14 cellular contexts compared by ENCODE assay signal in the genomic region with DNA sequence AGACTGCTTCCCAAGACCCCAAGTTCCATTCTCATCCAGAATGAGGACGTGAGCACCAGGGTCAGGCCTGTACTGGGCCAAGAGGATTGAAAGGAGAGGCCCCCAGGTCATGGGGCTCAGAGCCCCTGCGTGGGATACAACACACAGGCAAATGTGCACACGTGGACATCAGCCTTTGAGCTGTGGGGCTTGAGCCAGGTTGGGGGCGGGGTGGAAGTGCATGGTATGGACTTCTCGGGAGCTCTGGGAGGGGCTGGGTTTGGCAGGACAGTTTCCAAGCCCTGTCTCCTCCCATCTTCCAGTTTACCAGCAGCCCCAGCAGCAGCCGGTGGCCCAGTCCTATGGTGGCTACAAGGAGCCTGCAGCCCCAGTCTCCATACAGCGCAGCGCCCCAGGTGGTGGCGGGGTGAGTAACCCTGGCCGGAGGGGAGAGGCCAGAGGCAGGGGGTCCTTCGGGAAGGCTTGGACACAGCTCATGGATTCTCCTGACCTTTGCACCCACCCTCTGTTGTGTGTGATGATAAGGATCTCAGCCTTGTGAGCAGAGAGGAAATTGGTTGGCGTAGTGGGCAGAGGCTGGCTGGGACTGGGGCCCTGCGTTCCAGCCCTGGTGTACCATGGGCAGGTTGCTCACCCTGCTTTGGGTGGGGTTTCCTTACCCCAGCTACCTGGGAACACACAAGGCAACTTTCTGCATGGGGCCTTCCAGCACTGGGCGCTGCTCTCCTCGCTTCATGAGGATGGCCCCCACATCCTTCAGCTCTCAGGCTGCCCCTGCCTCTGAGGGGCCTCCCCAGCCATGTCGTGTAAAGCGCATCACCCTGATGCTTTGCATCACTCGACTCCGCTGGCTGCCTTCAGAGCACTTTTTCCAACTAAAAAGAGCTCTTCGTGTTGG. TPM values are rescaled to one million over a fixed set of nuclear protein-coding genes. Genes with fewer than 3 reads are reported as not detected.
A peak's percentile ranks its signal among the peaks of the same experiment; 100 is the strongest.
DNase-seq lines count a peak whose midpoint lies in the region; ATAC-seq, FAIRE-seq and TF ChIP-seq lines count a peak whose summit lies in the region.
"Had no signal": no experiment of that assay in that cellular context is flagged by ENCODE, and none has a peak within 500 bp of the region (broad histone marks: within the 10 kb centered on the region; RNA-seq: fewer than 3 reads in every experiment).

No MANE protein-coding gene starts in this region.

- H3K36me3 ChIP-seq in HepG2 (replicated peaks in 1 of 2; ENCODE audit: control insufficient read depth in 1 of 2, insufficient read depth in 2 of 2, low read length in 2 of 2) = peaks cover 42 to 76% of the 10 kb centered on the region in 2 experiments
- H3K36me3 ChIP-seq in stomach smooth muscle (ENCODE audit: control insufficient read depth in 2 of 2, insufficient read depth in 2 of 2, low read length in 2 of 2) = peaks cover 27 to 46% of the 10 kb centered on the region in 2 donors
- H3K36me3 ChIP-seq in CD4-positive, alpha-beta memory T cell (ENCODE audit: insufficient read depth, low read length) = peaks cover 70% of the 10 kb centered on the region

- ATAC-seq in activated CD8-positive, alpha-beta memory T cell treated with anti-CD3 and anti-CD28 coated beads, Interleukin-2, amount 10 ng/mL, durations not matched to agents 7 days and 5 days = no peak
- peak; percentile 90 for ATAC-seq in HepG2

- peak in 1 of 2 experiments; percentile 55; a peak in 1 of 4 replicates for TF ChIP-seq EP300 in HepG2 (IDR thresholded peaks at IDR 0.05; ENCODE audit: low read depth in 2 of 2, low read length in 2 of 2)
- no peak; the same call in 1 of the 2 replicates for TF ChIP-seq EP300 in HepG2 (CRISPR knock-in tag; IDR thresholded peaks at IDR 0.05; ENCODE audit: borderline replicate concordance)

- WGBS in HepG2 (ENCODE audit: low lambda C conversion rate) = 54% methylated on average over 17 of the region's 20 CpGs

- CTCF ChIA-PET in activated CD8-positive, alpha-beta memory T cell treated with anti-CD3 and anti-CD28 coated beads, Interleukin-2, amount 10 ng/mL, durations not matched to agents 7 days and 5 days (lab: Charles Lee) = no interaction called here
- CTCF ChIA-PET in HepG2 (lab: Yijun Ruan, JAX; ENCODE audit: low intra/inter-chr PET ratio, low total read pairs) = interaction anchor here (1.3 kb wide), 1 partner anchor 43 kb away, joined by 3 read pairs; no protein-coding TSS in a partner anchor
- CTCF ChIA-PET in CD4-positive, alpha-beta memory T cell (lab: Charles Lee; ENCODE audit: partially characterized antibody) = interaction anchor here (0.6 to 3.6 kb wide), 4 partner anchors 8 to 260 kb away, joined by 3 to 12 read pairs (median 4); partner anchors contain the start of gene LASP1NB

- intact Hi-C loops in HepG2 (cut with micrococcal nuclease; ENCODE audit: unreplicated experiment) = loop anchor here (1.0 to 10.0 kb wide), 3 partner anchors 30 to 240 kb away; partner anchors contain the start of genes LASP1 and PLXDC1
- intact Hi-C loops in activated T-helper 2 cell treated with anti-CD3 and anti-CD28 coated beads, Interferon-gamma antibody, Interleukin-2, Interleukin-4, amounts not matched to agents 10 μg/mL and 5 μg/mL and 100 μg/mL, durations not matched to agents 14 hours and 24 hours and 36 hours (cut with micrococcal nuclease) = no loop called here
- intact Hi-C loops in CD4-positive, alpha-beta memory T cell (cut with micrococcal nuclease) = no loop called here

- peak; percentile 93 for TF ChIP-seq CTCF in HepG2 (CRISPR knock-in tag; IDR thresholded peaks at IDR 0.05)

- H3K4me3 ChIP-seq in HepG2 (replicated peaks in 1 of 3; ENCODE audit: insufficient read depth in 1 of 3, low read depth in 2 of 3, low read length in 3 of 3) (peak overlapping the region in 1 of 3 experiments; percentile 13; a peak in 1 of 6 replicates), stomach smooth muscle (ENCODE audit: low read length in 2 of 2) (no peak overlapping the region)
- H3K4me3 ChIP-seq in CD4-positive, alpha-beta memory T cell (ENCODE audit: low read length in 2 of 2) = no peak overlapping the region

- H3K79me2 ChIP-seq in HepG2 (ENCODE audit: insufficient read depth, low read length) = no peaks in the 10 kb centered on the region

- in situ Hi-C loops in HepG2 (cut with HindIII; ENCODE audit: extremely low pct_ligation_motif_present, low pct_unique_long_range_greater_than_20kb) = no loop called here

- H3K9me3 ChIP-seq in HepG2 (ENCODE audit: low read length) = no peaks in the 10 kb centered on the region
- no peaks in the 10 kb centered on the region for H3K9me3 ChIP-seq in stomach smooth muscle (ENCODE audit: control insufficient read depth in 2 of 2, low read length in 2 of 2)
- H3K9me3 ChIP-seq in CD4-positive, alpha-beta memory T cell (ENCODE audit: control insufficient read depth in 1 of 2, low read length in 2 of 2) = no peaks in the 10 kb centered on the region

- peak; percentile 58 for DNase-seq in activated effector memory CD4-positive, alpha-beta T cell treated with anti-CD3 and anti-CD28 coated beads, Interleukin-2, amount 50 U/mL, for 16 hours
- DNase-seq in activated effector memory CD4-positive, alpha-beta T cell treated with Interleukin-2 at 50 U/mL for 16 hours = no peak
- peak; percentile 38 for DNase-seq in activated CD8-positive, alpha-beta memory T cell treated with anti-CD3 and anti-CD28 coated beads, Interleukin-2, amount 10 ng/mL, durations not matched to agents 7 days and 5 days
- DNase-seq in HepG2 (ENCODE audit: low spot score) (peak; percentile 93), NCI-H2107 treated with DMSO at 0.1 percent for 48 hours (lab: John Stamatoyannopoulos, UW; ENCODE audit: unreplicated experiment) (no peak)
- no peak for DNase-seq in activated T-helper 2 cell treated with anti-CD3 and anti-CD28 coated beads, Interferon-gamma antibody, Interleukin-2, Interleukin-4, amounts not matched to agents 10 μg/mL and 5 μg/mL and 100 μg/mL, durations not matched to agents 14 hours and 24 hours and 36 hours (ENCODE audit: low spot score)
- no peak for DNase-seq in CD4-positive, alpha-beta memory T cell
- DNase-seq: cerebellar nuclear complex; NCI-H2029; stimulated activated CD4-positive, alpha-beta T cell treated with anti-CD3 and anti-CD28 coated beads, Interleukin-2, amount 100 ng/mL, for 48 hours; substantia nigra had no signal

- no peak overlapping the region for H3K4me3 Mint-ChIP-seq in activated CD8-positive, alpha-beta memory T cell treated with anti-CD3 and anti-CD28 coated beads, Interleukin-2, amount 10 ng/mL, durations not matched to agents 7 days and 5 days
- H3K4me3 Mint-ChIP-seq in activated T-helper 2 cell treated with anti-CD3 and anti-CD28 coated beads, Interferon-gamma antibody, Interleukin-2, Interleukin-4, amounts not matched to agents 10 μg/mL and 5 μg/mL and 100 μg/mL, durations not matched to agents 14 hours and 24 hours and 36 hours (ENCODE audit: low read depth) = no peak overlapping the region
- H3K4me3 Mint-ChIP-seq in CD4-positive, alpha-beta memory T cell = no peak overlapping the region

- H3K27ac ChIP-seq in HepG2 (ENCODE audit: extremely low read length, insufficient read depth, low read length) (peak overlapping the region; percentile 62), stomach smooth muscle (ENCODE audit: low read length) (peak overlapping the region; percentile 18)
- H3K27ac ChIP-seq in CD4-positive, alpha-beta memory T cell (ENCODE audit: low read depth, low read length) = no peak overlapping the region
- H3K27ac ChIP-seq: parathyroid adenoma had no signal

- no TSS peak for BruUV-seq in HepG2 (replicated peaks; lab: Mats Ljungman, UMichigan)

- peak; percentile 80 for TF ChIP-seq RAD21 in HepG2 (CRISPR knock-in tag; IDR thresholded peaks at IDR 0.05)

- peaks cover 13% of the 10 kb centered on the region for H3K4me1 Mint-ChIP-seq in activated CD8-positive, alpha-beta memory T cell treated with anti-CD3 and anti-CD28 coated beads, Interleukin-2, amount 10 ng/mL, durations not matched to agents 7 days and 5 days
- H3K4me1 Mint-ChIP-seq in activated T-helper 2 cell treated with anti-CD3 and anti-CD28 coated beads, Interferon-gamma antibody, Interleukin-2, Interleukin-4, amounts not matched to agents 10 μg/mL and 5 μg/mL and 100 μg/mL, durations not matched to agents 14 hours and 24 hours and 36 hours (ENCODE audit: low read depth) = peaks cover 3% of the 10 kb centered on the region
- peaks cover 5 to 26% (median 9%) of the 10 kb centered on the region in 4 donors for H3K4me1 Mint-ChIP-seq in CD4-positive, alpha-beta memory T cell

- no peak; a peak in 1 of 4 replicates for TF ChIP-seq POLR2A in HepG2 (IDR thresholded peaks at IDR 0.05; ENCODE audit: insufficient read depth in 1 of 2, low read depth in 2 of 2, low read length in 2 of 2)

- peak overlapping the region; percentile 53 for H3K4me2 ChIP-seq in HepG2 (ENCODE audit: low read depth, low read length)

- peak; percentile 98 for FAIRE-seq in HepG2 (lab: Jason Lieb, UNC)

- H3K4me1 ChIP-seq in HepG2 (ENCODE audit: insufficient read depth, low read length) (peaks cover 44% of the 10 kb centered on the region), stomach smooth muscle (ENCODE audit: control insufficient read depth, insufficient read depth, low read length) (peaks cover 37% of the 10 kb centered on the region)
- no peaks in the 10 kb centered on the region for H3K4me1 ChIP-seq in CD4-positive, alpha-beta memory T cell (ENCODE audit: insufficient read depth, low read length)

- H4K20me1 ChIP-seq in HepG2 (ENCODE audit: insufficient read depth, low read length) = no peaks in the 10 kb centered on the region

- no peak overlapping the region for H2AFZ ChIP-seq in HepG2 (ENCODE audit: low read length)
- H2AFZ ChIP-seq: parathyroid adenoma had no signal

- 0 out of 2 replicates have a peak overlapping the region, but pooled peaks have one; percentile 10 for H3K9ac ChIP-seq in HepG2 (ENCODE audit: insufficient read depth, low read depth, low read length)
- no peak overlapping the region for H3K9ac ChIP-seq in stomach smooth muscle (ENCODE audit: low read length in 2 of 2)
- H3K9ac ChIP-seq: parathyroid adenoma had no signal

- H3K27ac Mint-ChIP-seq in activated CD8-positive, alpha-beta memory T cell treated with anti-CD3 and anti-CD28 coated beads, Interleukin-2, amount 10 ng/mL, durations not matched to agents 7 days and 5 days = peak overlapping the region; percentile 39
- H3K27ac Mint-ChIP-seq in activated T-helper 2 cell treated with anti-CD3 and anti-CD28 coated beads, Interferon-gamma antibody, Interleukin-2, Interleukin-4, amounts not matched to agents 10 μg/mL and 5 μg/mL and 100 μg/mL, durations not matched to agents 14 hours and 24 hours and 36 hours = no peak overlapping the region
- peak overlapping the region in 1 of 7 donors; percentile 10 for H3K27ac Mint-ChIP-seq in CD4-positive, alpha-beta memory T cell

- no peaks in the 10 kb centered on the region for H3K9me3 Mint-ChIP-seq in activated CD8-positive, alpha-beta memory T cell treated with anti-CD3 and anti-CD28 coated beads, Interleukin-2, amount 10 ng/mL, durations not matched to agents 7 days and 5 days (ENCODE audit: low read depth)
- no peaks in the 10 kb centered on the region for H3K9me3 Mint-ChIP-seq in activated T-helper 2 cell treated with anti-CD3 and anti-CD28 coated beads, Interferon-gamma antibody, Interleukin-2, Interleukin-4, amounts not matched to agents 10 μg/mL and 5 μg/mL and 100 μg/mL, durations not matched to agents 14 hours and 24 hours and 36 hours
- no peaks in the 10 kb centered on the region for H3K9me3 Mint-ChIP-seq in CD4-positive, alpha-beta memory T cell

- POLR2A ChIA-PET in HepG2 (lab: Yijun Ruan, JAX) = interaction anchor here (0.7 to 5.4 kb wide), 21 partner anchors 8 to 546 kb away, joined by 3 to 112 read pairs (median 4); partner anchors contain the start of genes CDK12, LASP1, LASP1NB and PIP4K2B
- POLR2A ChIA-PET in CD4-positive, alpha-beta memory T cell (lab: Charles Lee; ENCODE audit: partially characterized antibody) = interaction anchor here (1.1 to 1.6 kb wide), 3 partner anchors 23 to 61 kb away, joined by 3 to 8 read pairs (median 4); partner anchors contain the start of gene RPL23

- H3K36me3 Mint-ChIP-seq in activated CD8-positive, alpha-beta memory T cell treated with anti-CD3 and anti-CD28 coated beads, Interleukin-2, amount 10 ng/mL, durations not matched to agents 7 days and 5 days = peaks cover 31% of the 10 kb centered on the region
- peaks cover 50% of the 10 kb centered on the region for H3K36me3 Mint-ChIP-seq in activated T-helper 2 cell treated with anti-CD3 and anti-CD28 coated beads, Interferon-gamma antibody, Interleukin-2, Interleukin-4, amounts not matched to agents 10 μg/mL and 5 μg/mL and 100 μg/mL, durations not matched to agents 14 hours and 24 hours and 36 hours (ENCODE audit: low read depth)
- H3K36me3 Mint-ChIP-seq in CD4-positive, alpha-beta memory T cell = peaks cover 41 to 59% of the 10 kb centered on the region in 2 donors

- H3K27me3 ChIP-seq in HepG2 (ENCODE audit: control insufficient read depth in 1 of 2, insufficient read depth in 2 of 2, low read length in 2 of 2) (no peaks in the 10 kb centered on the region), stomach smooth muscle (ENCODE audit: control insufficient read depth in 1 of 2, insufficient read depth in 2 of 2, low read length in 2 of 2) (no peaks in the 10 kb centered on the region)
- no peaks in the 10 kb centered on the region for H3K27me3 ChIP-seq in CD4-positive, alpha-beta memory T cell (ENCODE audit: insufficient read depth, low read length)

- H3K27me3 Mint-ChIP-seq in activated CD8-positive, alpha-beta memory T cell treated with anti-CD3 and anti-CD28 coated beads, Interleukin-2, amount 10 ng/mL, durations not matched to agents 7 days and 5 days = no peaks in the 10 kb centered on the region
- no peaks in the 10 kb centered on the region for H3K27me3 Mint-ChIP-seq in activated T-helper 2 cell treated with anti-CD3 and anti-CD28 coated beads, Interferon-gamma antibody, Interleukin-2, Interleukin-4, amounts not matched to agents 10 μg/mL and 5 μg/mL and 100 μg/mL, durations not matched to agents 14 hours and 24 hours and 36 hours (ENCODE audit: low read depth)
- no peaks in the 10 kb centered on the region for H3K27me3 Mint-ChIP-seq in CD4-positive, alpha-beta memory T cell

RNA-seq across cellular contexts. Expression of gene LASP1, which starts 45.1 kb away (rescaled TPM):
- 100 to 1,000 TPM; 208 to 239 TPM for total RNA-seq in activated CD8-positive, alpha-beta memory T cell treated with anti-CD3 and anti-CD28 coated beads, Interleukin-2, amount 10 ng/mL, durations not matched to agents 7 days and 5 days
- total RNA-seq in HepG2 (2016; rRNA removed; fragmentation: Illumina TruSeq; extraction: Trizol) = 97.0 and 110 TPM in 2 replicates
- total RNA-seq in HepG2 (2016; cell fraction: cytosol; rRNA removed; fragmentation: Illumina TruSeq; extraction: Trizol; ENCODE audit: low read depth) = 9.8 and 10.1 TPM in 2 replicates
- 92.3 and 97.2 TPM in 2 replicates for total RNA-seq in HepG2 (2016; cell fraction: insoluble cytoplasmic fraction; rRNA removed; fragmentation: Illumina TruSeq; extraction: Trizol)
- 38.1 and 38.7 TPM in 2 replicates for total RNA-seq in HepG2 (2016; cell fraction: membrane; rRNA removed; fragmentation: Illumina TruSeq; extraction: Trizol)
- 62.5 and 68.5 TPM in 2 replicates for total RNA-seq in HepG2 (2016; cell fraction: nucleus; rRNA removed; fragmentation: Illumina TruSeq; extraction: Trizol)
- polyA plus RNA-seq in HepG2 (2011; rRNA removed) = 70.1 and 80.4 TPM in 2 replicates
- polyA plus RNA-seq in HepG2 (2011; cell fraction: cytosol; rRNA removed) = 81.9 and 127 TPM in 2 replicates
- 107 and 129 TPM in 2 replicates for polyA plus RNA-seq in HepG2 (2011; cell fraction: nucleus; rRNA removed)
- 82.2 and 85.9 TPM in 2 replicates for polyA plus RNA-seq in HepG2 (2012)
- polyA plus RNA-seq in HepG2 (2016; cell fraction: cytosol; fragmentation: Illumina TruSeq; extraction: Trizol; ENCODE audit: low read depth) = 7.2 and 8.1 TPM in 2 replicates
- 138 and 161 TPM in 2 replicates for polyA plus RNA-seq in HepG2 (2016; cell fraction: insoluble cytoplasmic fraction; fragmentation: Illumina TruSeq; extraction: Trizol; ENCODE audit: low read depth)
- polyA plus RNA-seq in HepG2 (2016; cell fraction: membrane; fragmentation: Illumina TruSeq; extraction: Trizol; ENCODE audit: low read depth) = 25.1 and 28.1 TPM in 2 replicates
- polyA plus RNA-seq in HepG2 (2016; cell fraction: nucleus; fragmentation: Illumina TruSeq; extraction: Trizol; ENCODE audit: insufficient read depth, low read depth) = 109 and 113 TPM in 2 replicates
- polyA minus RNA-seq in HepG2 (2011; rRNA and poly(A)+ RNA removed; ENCODE audit: low replicate concordance) = 136 and 189 TPM in 2 replicates
- 107 and 130 TPM in 2 replicates for polyA minus RNA-seq in HepG2 (2011; cell fraction: cytosol; rRNA and poly(A)+ RNA removed)
- polyA minus RNA-seq in HepG2 (2011; cell fraction: nucleus; rRNA and poly(A)+ RNA removed) = 49.2 and 50.4 TPM in 2 replicates
- 151 and 156 TPM in 2 replicates for total RNA-seq in activated T-helper 2 cell treated with anti-CD3 and anti-CD28 coated beads, Interferon-gamma antibody, Interleukin-2, Interleukin-4, amounts not matched to agents 10 μg/mL and 5 μg/mL and 100 μg/mL, durations not matched to agents 14 hours and 24 hours and 36 hours
- total RNA-seq in CD4-positive, alpha-beta memory T cell = 100 to 1,000 TPM; 120 to 122 TPM
- polyA plus RNA-seq in CD4-positive, alpha-beta memory T cell = 10 to 100 TPM; 32.1 to 65.3 TPM

RNA-seq across cellular contexts. Expression of gene FBXO47, which starts 52.2 kb away (rescaled TPM):
- total RNA-seq in activated CD8-positive, alpha-beta memory T cell treated with anti-CD3 and anti-CD28 coated beads, Interleukin-2, amount 10 ng/mL, durations not matched to agents 7 days and 5 days = under 1 TPM in 1 of 2 experiments, not detected in 1; 0.18 TPM
- not detected in 2 replicates for total RNA-seq in HepG2 (2016; rRNA removed; fragmentation: Illumina TruSeq; extraction: Trizol)
- total RNA-seq in HepG2 (2016; cell fraction: cytosol; rRNA removed; fragmentation: Illumina TruSeq; extraction: Trizol; ENCODE audit: low read depth) = not detected in 2 replicates
- total RNA-seq in HepG2 (2016; cell fraction: insoluble cytoplasmic fraction; rRNA removed; fragmentation: Illumina TruSeq; extraction: Trizol) = not detected in 2 replicates
- not detected in 2 replicates for total RNA-seq in HepG2 (2016; cell fraction: membrane; rRNA removed; fragmentation: Illumina TruSeq; extraction: Trizol)
- not detected in 2 replicates for total RNA-seq in HepG2 (2016; cell fraction: nucleus; rRNA removed; fragmentation: Illumina TruSeq; extraction: Trizol)
- polyA plus RNA-seq in HepG2 (2011; rRNA removed) = not detected in 2 replicates
- polyA plus RNA-seq in HepG2 (2011; cell fraction: cytosol; rRNA removed) = not detected in 2 replicates
- not detected in 2 replicates for polyA plus RNA-seq in HepG2 (2011; cell fraction: nucleus; rRNA removed)
- polyA plus RNA-seq in HepG2 (2012) = not detected in 2 replicates
- polyA plus RNA-seq in HepG2 (2016; cell fraction: cytosol; fragmentation: Illumina TruSeq; extraction: Trizol; ENCODE audit: low read depth) = not detected in 2 replicates
- not detected in 2 replicates for polyA plus RNA-seq in HepG2 (2016; cell fraction: insoluble cytoplasmic fraction; fragmentation: Illumina TruSeq; extraction: Trizol; ENCODE audit: low read depth)
- polyA plus RNA-seq in HepG2 (2016; cell fraction: membrane; fragmentation: Illumina TruSeq; extraction: Trizol; ENCODE audit: low read depth) = not detected in 2 replicates
- polyA plus RNA-seq in HepG2 (2016; cell fraction: nucleus; fragmentation: Illumina TruSeq; extraction: Trizol; ENCODE audit: insufficient read depth, low read depth) = not detected in 2 replicates
- polyA minus RNA-seq in HepG2 (2011; rRNA and poly(A)+ RNA removed; ENCODE audit: low replicate concordance) = not detected in 2 replicates
- polyA minus RNA-seq in HepG2 (2011; cell fraction: cytosol; rRNA and poly(A)+ RNA removed) = not detected in 2 replicates
- polyA minus RNA-seq in HepG2 (2011; cell fraction: nucleus; rRNA and poly(A)+ RNA removed) = not detected in 2 replicates
- not detected in 2 replicates for total RNA-seq in activated T-helper 2 cell treated with anti-CD3 and anti-CD28 coated beads, Interferon-gamma antibody, Interleukin-2, Interleukin-4, amounts not matched to agents 10 μg/mL and 5 μg/mL and 100 μg/mL, durations not matched to agents 14 hours and 24 hours and 36 hours
- not detected for total RNA-seq in CD4-positive, alpha-beta memory T cell
- not detected for polyA plus RNA-seq in CD4-positive, alpha-beta memory T cell
- total RNA-seq: kidney epithelial cell had no signal

Comparison
In these comparisons a context has a peak if more than half of its experiments do, and no peak if none do; other contexts are left out.
1. DNase-seq: peak in activated effector memory CD4-positive, alpha-beta T cell treated with anti-CD3 and anti-CD28 coated beads, Interleukin-2, amount 50 U/mL, for 16 hours (single experiment), activated CD8-positive, alpha-beta memory T cell treated with anti-CD3 and anti-CD28 coated beads, Interleukin-2, amount 10 ng/mL, durations not matched to agents 7 days and 5 days (single experiment) and HepG2 (single experiment); none in activated effector memory CD4-positive, alpha-beta T cell treated with Interleukin-2 at 50 U/mL for 16 hours (single experiment), activated T-helper 2 cell treated with anti-CD3 and anti-CD28 coated beads, Interferon-gamma antibody, Interleukin-2, Interleukin-4, amounts not matched to agents 10 μg/mL and 5 μg/mL and 100 μg/mL, durations not matched to agents 14 hours and 24 hours and 36 hours (single experiment), CD4-positive, alpha-beta memory T cell (0 of 5) and NCI-H2107 treated with DMSO at 0.1 percent for 48 hours (single experiment).